8 cellular contexts compared by ENCODE assay signal in the genomic region with DNA sequence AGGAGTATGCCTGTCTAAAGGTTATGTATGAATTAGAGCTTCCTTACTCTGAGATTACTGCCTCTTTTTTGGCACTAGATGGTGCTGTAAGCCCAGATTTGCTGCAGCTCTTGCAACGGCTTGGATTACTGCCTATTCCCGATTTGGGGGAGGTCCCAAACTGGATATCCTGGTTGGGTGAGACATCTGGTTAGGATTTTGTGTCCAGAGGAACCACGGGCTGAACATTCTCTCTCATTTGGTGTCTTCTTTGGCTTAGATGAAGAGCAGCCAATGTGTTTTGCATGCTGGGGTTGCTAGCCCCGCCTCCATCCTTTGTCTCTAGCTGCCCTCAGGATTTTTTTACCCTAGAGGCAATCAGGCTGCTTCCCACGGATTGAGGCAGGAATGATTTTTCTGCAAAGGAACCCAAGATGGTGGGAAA. TPM values are rescaled to one million over a fixed set of nuclear protein-coding genes. Genes with fewer than 3 reads are reported as not detected.
DNase-seq lines count a peak whose midpoint lies in the region; ATAC-seq and TF ChIP-seq lines count a peak whose summit lies in the region.

No MANE protein-coding gene starts in this region.

- H3K9me3 ChIP-seq in BE2C: no peaks in the 10 kb centered on the region
- no peaks in the 10 kb centered on the region for H3K9me3 ChIP-seq in SK-N-MC (ENCODE audit: low read depth, low read length)
- peaks cover 5% of the 10 kb centered on the region for H3K9me3 ChIP-seq in iPS-18c (ENCODE audit: control insufficient read depth, insufficient read depth, low read length)
- no peaks in the 10 kb centered on the region for H3K9me3 ChIP-seq in skeletal muscle satellite cell (replicated peaks; ENCODE audit: low read length)

- H3K4me2 ChIP-seq in skeletal muscle satellite cell (ENCODE audit: low read length): peak overlapping the region; percentile 72

- H3K4me3 ChIP-seq in BE2C (ENCODE audit: low read depth, low read length) (peak overlapping the region; percentile 37), SK-N-MC (no peak overlapping the region), iPS-18c (ENCODE audit: insufficient read depth, low read depth, low read length) (peak overlapping the region; percentile 10; the same call in 1 of the 2 replicates), skeletal muscle satellite cell (ENCODE audit: low read length) (peak overlapping the region; percentile 36)

- TF ChIP-seq CTCF in BE2C (IDR thresholded peaks at IDR 0.05; ENCODE audit: low read depth, low read length): peak; percentile 73

- H3K27ac ChIP-seq in SK-N-MC: no peak overlapping the region

- H3K9ac ChIP-seq in SK-N-MC (ENCODE audit: insufficient read length) (no peak overlapping the region), skeletal muscle satellite cell (ENCODE audit: low read depth, low read length) (no peak overlapping the region)

- no peaks in the 10 kb centered on the region for H3K36me3 ChIP-seq in BE2C
- H3K36me3 ChIP-seq in SK-N-MC (ENCODE audit: insufficient read depth, low read length): no peaks in the 10 kb centered on the region
- H3K36me3 ChIP-seq in skeletal muscle satellite cell (ENCODE audit: insufficient read depth, low read length): no peaks in the 10 kb centered on the region

- H3K27me3 ChIP-seq in BE2C (no peaks in the 10 kb centered on the region), skeletal muscle satellite cell (ENCODE audit: control insufficient read depth, insufficient read depth, low read length) (peaks cover 2% of the 10 kb centered on the region)

- DNase-seq in BE2C: peak; percentile 60
- DNase-seq in NAMALWA (ENCODE audit: low spot score): peak; percentile 57
- peak; percentile 55 for DNase-seq in SK-N-MC (ENCODE audit: low read depth, low spot score)
- DNase-seq in brain pericyte (ENCODE audit: low read depth, low spot score): peak; percentile 34
- no peak for DNase-seq in middle frontal gyrus (ENCODE audit: extremely low spot score, low spot score)

- peak; percentile 75 for ATAC-seq in GM18867 (IDR thresholded peaks at IDR 0.05; ENCODE audit: unreplicated experiment)

- H3K4me1 ChIP-seq in BE2C (no peaks in the 10 kb centered on the region), skeletal muscle satellite cell (ENCODE audit: control insufficient read depth, insufficient read depth, low read length) (no peaks in the 10 kb centered on the region)

RNA-seq across cellular contexts. Expression of a gene that starts 31.9 kb away (rescaled TPM):
- polyA plus RNA-seq in BE2C (2012; ENCODE audit: insufficient read depth, insufficient read length, low read depth): 71.1 TPM
- total RNA-seq in skeletal muscle satellite cell (2012; rRNA removed): 2.4 and 2.8 TPM in 2 replicates
